1 cellular context compared by ENCODE assay signal in genomic region chr1:185917646-185918045, GRCh38.
TF ChIP-seq lines count a peak whose summit lies in the region.

No MANE protein-coding gene starts in this region.

TF ChIP-seq in WTC11, 78 proteins besides CTCF, POLR2A, EP300 and RAD21 (continued from another document):
- TF ChIP-seq, protein P1, sequence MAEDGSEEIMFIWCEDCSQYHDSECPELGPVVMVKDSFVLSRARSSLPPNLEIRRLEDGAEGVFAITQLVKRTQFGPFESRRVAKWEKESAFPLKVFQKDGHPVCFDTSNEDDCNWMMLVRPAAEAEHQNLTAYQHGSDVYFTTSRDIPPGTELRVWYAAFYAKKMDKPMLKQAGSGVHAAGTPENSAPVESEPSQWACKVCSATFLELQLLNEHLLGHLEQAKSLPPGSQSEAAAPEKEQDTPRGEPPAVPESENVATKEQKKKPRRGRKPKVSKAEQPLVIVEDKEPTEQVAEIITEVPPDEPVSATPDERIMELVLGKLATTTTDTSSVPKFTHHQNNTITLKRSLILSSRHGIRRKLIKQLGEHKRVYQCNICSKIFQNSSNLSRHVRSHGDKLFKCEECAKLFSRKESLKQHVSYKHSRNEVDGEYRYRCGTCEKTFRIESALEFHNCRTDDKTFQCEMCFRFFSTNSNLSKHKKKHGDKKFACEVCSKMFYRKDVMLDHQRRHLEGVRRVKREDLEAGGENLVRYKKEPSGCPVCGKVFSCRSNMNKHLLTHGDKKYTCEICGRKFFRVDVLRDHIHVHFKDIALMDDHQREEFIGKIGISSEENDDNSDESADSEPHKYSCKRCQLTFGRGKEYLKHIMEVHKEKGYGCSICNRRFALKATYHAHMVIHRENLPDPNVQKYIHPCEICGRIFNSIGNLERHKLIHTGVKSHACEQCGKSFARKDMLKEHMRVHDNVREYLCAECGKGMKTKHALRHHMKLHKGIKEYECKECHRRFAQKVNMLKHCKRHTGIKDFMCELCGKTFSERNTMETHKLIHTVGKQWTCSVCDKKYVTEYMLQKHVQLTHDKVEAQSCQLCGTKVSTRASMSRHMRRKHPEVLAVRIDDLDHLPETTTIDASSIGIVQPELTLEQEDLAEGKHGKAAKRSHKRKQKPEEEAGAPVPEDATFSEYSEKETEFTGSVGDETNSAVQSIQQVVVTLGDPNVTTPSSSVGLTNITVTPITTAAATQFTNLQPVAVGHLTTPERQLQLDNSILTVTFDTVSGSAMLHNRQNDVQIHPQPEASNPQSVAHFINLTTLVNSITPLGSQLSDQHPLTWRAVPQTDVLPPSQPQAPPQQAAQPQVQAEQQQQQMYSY (CRISPR knock-in tag; IDR thresholded peaks at IDR 0.05), result no peak
- TF ChIP-seq ZBTB43 (CRISPR knock-in tag; IDR thresholded peaks at IDR 0.05) (no peak), MXD4 (CRISPR knock-in tag; IDR thresholded peaks at IDR 0.05; ENCODE audit: borderline replicate concordance) (no peak), NR1H2 (CRISPR knock-in tag; IDR thresholded peaks at IDR 0.05) (no peak)
- TF ChIP-seq, protein P2, sequence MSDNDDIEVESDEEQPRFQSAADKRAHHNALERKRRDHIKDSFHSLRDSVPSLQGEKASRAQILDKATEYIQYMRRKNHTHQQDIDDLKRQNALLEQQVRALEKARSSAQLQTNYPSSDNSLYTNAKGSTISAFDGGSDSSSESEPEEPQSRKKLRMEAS (CRISPR knock-in tag; IDR thresholded peaks at IDR 0.05), result no peak
